ENCODE assay signal across 9 cellular contexts in genomic region chr2:173151671-173152398, GRCh38.
DNase-seq lines count a peak whose midpoint lies in the region; ATAC-seq, FAIRE-seq and TF ChIP-seq lines count a peak whose summit lies in the region.
"Had no signal": no experiment of that assay in that cellular context is flagged by ENCODE, and none has a peak within 500 bp of the region (broad histone marks: within the 10 kb centered on the region; RNA-seq: fewer than 3 reads in every experiment).

No MANE protein-coding gene starts in this region.

- H3K27ac ChIP-seq in gastroesophageal sphincter (no peak overlapping the region), transverse colon (no peak overlapping the region)

- TF ChIP-seq CTCF in AG09319 (IDR thresholded peaks at IDR 0.05; ENCODE audit: low read depth, low read length) (no peak), gastroesophageal sphincter (IDR thresholded peaks at IDR 0.05) (no peak), transverse colon (IDR thresholded peaks at IDR 0.05) (no peak)

- intact Hi-C loops in transverse colon (cut with DNase I; ENCODE audit: low total_unique reads): no loop called here

- peak; percentile 15 for DNase-seq in AG09319 (ENCODE audit: extremely low read depth, low read depth)
- DNase-seq in HTR-8/SVneo (ENCODE audit: insufficient read length, low spot score): peak; percentile 34
- DNase-seq in dermis blood vessel endothelial cell: peak; percentile 48
- DNase-seq in NCI-H1092 treated with DMSO at 0.1 percent for 48 hours (lab: John Stamatoyannopoulos, UW): no peak
- no peak for DNase-seq in transverse colon
- DNase-seq: NCI-H1930 had no signal

- ATAC-seq in GM19452 (IDR thresholded peaks at IDR 0.05; ENCODE audit: unreplicated experiment) (peak; percentile 55), gastroesophageal sphincter (no peak), GM18873 (IDR thresholded peaks at IDR 0.05; ENCODE audit: low FRiP score, unreplicated experiment) (no peak)

- FAIRE-seq in HTR-8/SVneo (lab: Jason Lieb, UNC): peak; percentile 63

- no peaks in the 10 kb centered on the region for H3K36me3 ChIP-seq in gastroesophageal sphincter
- H3K36me3 ChIP-seq in transverse colon: no peaks in the 10 kb centered on the region

- H3K4me3 ChIP-seq in gastroesophageal sphincter (no peak overlapping the region), transverse colon (no peak overlapping the region)

- TF ChIP-seq EP300 in gastroesophageal sphincter (IDR thresholded peaks at IDR 0.05): no peak
- no peak for TF ChIP-seq EP300 in transverse colon (IDR thresholded peaks at IDR 0.05; ENCODE audit: low read depth)

- H3K27me3 ChIP-seq in gastroesophageal sphincter (no peaks in the 10 kb centered on the region), transverse colon (no peaks in the 10 kb centered on the region)

- H3K9me3 ChIP-seq in gastroesophageal sphincter: no peaks in the 10 kb centered on the region
- no peaks in the 10 kb centered on the region for H3K9me3 ChIP-seq in transverse colon

- H3K4me1 ChIP-seq in gastroesophageal sphincter: peaks cover 8 to 66% (median 18%) of the 10 kb centered on the region in 3 donors
- peaks cover 0 to 6% (median 1%) of the 10 kb centered on the region in 4 donors for H3K4me1 ChIP-seq in transverse colon

- 29 to 30% methylated on average over 3 of the region's 3 CpGs for WGBS in gastroesophageal sphincter (ENCODE audit: low coverage in 1 of 2), 2 donors
- 37 to 45% methylated on average over 3 of the region's 3 CpGs for WGBS in transverse colon (ENCODE audit: low coverage in 1 of 2), 2 donors

- in situ Hi-C loops in transverse colon (cut with MboI; ENCODE audit: low pct_ligation_motif_present in 1 of 4, low pct_unique_long_range_greater_than_20kb in 1 of 4, low sequenced_read_pairs in 3 of 4): no loop called here

- TF ChIP-seq POLR2A in gastroesophageal sphincter (IDR thresholded peaks at IDR 0.05): no peak
- TF ChIP-seq POLR2A in transverse colon (IDR thresholded peaks at IDR 0.05): no peak

Comparison
In these comparisons a context has a peak if more than half of its experiments do, and no peak if none do; other contexts are left out.
1. DNase-seq: peak in AG09319 (single experiment), HTR-8/SVneo (single experiment) and dermis blood vessel endothelial cell (single experiment); none in NCI-H1092 treated with DMSO at 0.1 percent for 48 hours (single experiment) and transverse colon (single experiment).